8 cellular contexts compared by ENCODE assay signal in the genomic region with DNA sequence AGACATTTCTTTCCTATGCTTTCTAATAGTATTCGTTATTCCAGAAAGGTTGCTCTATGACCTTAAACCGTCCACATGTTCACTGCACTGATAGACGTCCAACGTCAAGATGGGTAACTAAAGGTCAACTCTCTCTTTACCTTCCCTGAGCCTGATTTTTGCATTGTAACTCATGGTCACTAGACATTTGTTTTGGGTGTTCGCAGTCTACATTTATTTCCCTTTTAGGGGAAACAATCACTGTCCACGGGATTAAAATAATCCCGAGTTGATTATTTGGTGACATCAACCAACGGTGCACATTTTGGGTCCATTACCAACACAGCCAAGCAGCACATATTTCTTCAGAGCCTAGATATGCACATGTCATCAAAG. TPM values are rescaled to one million over a fixed set of nuclear protein-coding genes. Genes with fewer than 3 reads are reported as not detected.
A peak's percentile ranks its signal among the peaks of the same experiment; 100 is the strongest.
DNase-seq lines count a peak whose midpoint lies in the region; ATAC-seq, FAIRE-seq and TF ChIP-seq lines count a peak whose summit lies in the region.

No MANE protein-coding gene starts in this region.

- dilution Hi-C loops in keratinocyte (cut with MboI; ENCODE audit: extremely low pct_ligation_motif_present, low sequenced_read_pairs) = no loop called here

- H3K4me1 Mint-ChIP-seq in activated T-helper 17 cell treated with anti-CD3 and anti-CD28 coated beads, Interleukin-2, amount 50 U/mL, for 72 hours = peaks cover 13% of the 10 kb centered on the region

- H3K79me2 ChIP-seq in ACC112 (ENCODE audit: control insufficient read depth, insufficient read depth, low read length, unreplicated experiment) (peaks cover 28% of the 10 kb centered on the region), keratinocyte (ENCODE audit: control insufficient read depth, insufficient read depth, low read length) (peaks cover 45% of the 10 kb centered on the region)

- H3K4me1 ChIP-seq in ACC112 (ENCODE audit: control insufficient read depth, insufficient read depth, low read length, unreplicated experiment) (peaks cover 7% of the 10 kb centered on the region), keratinocyte (ENCODE audit: control insufficient read depth, extremely low read depth, insufficient read depth, low read length) (peaks cover 35% of the 10 kb centered on the region), suprapubic skin (peaks cover 39% of the 10 kb centered on the region)

- ATAC-seq in GM21786 (IDR thresholded peaks at IDR 0.05; ENCODE audit: unreplicated experiment) (peak; percentile 7), HG03280 (IDR thresholded peaks at IDR 0.05; ENCODE audit: unreplicated experiment) (no peak)
- peak; percentile 10 for ATAC-seq in activated T-helper 17 cell treated with anti-CD3 and anti-CD28 coated beads, Interleukin-2, amount 50 U/mL, for 72 hours (replicated peaks)

- H3K4me3 ChIP-seq in ACC112 (ENCODE audit: low read depth, low read length) (peak overlapping the region; percentile 82), keratinocyte (ENCODE audit: control insufficient read depth in 2 of 3, extremely low read depth in 1 of 3, insufficient read depth in 2 of 3, low read depth in 1 of 3, low read length in 3 of 3) (peak overlapping the region; percentile 68 to 95 (median 91)), suprapubic skin (peak overlapping the region; percentile 85)

- peak overlapping the region; percentile 92 for H3K4me3 Mint-ChIP-seq in activated T-helper 17 cell treated with anti-CD3 and anti-CD28 coated beads, Interleukin-2, amount 50 U/mL, for 72 hours

- WGBS in suprapubic skin = 7% methylated on average over 8 of the region's 8 CpGs

- no peaks in the 10 kb centered on the region for H3K36me3 Mint-ChIP-seq in activated T-helper 17 cell treated with anti-CD3 and anti-CD28 coated beads, Interleukin-2, amount 50 U/mL, for 72 hours (ENCODE audit: low read depth)

- H3K4me2 ChIP-seq in keratinocyte (ENCODE audit: control insufficient read depth, extremely low read depth, insufficient read depth, low read depth, low read length) = peak overlapping the region; percentile 99

- H3K27ac ChIP-seq in ACC112 (ENCODE audit: low read depth, low read length) (no peak overlapping the region), keratinocyte (ENCODE audit: control insufficient read depth, insufficient read depth, low read length) (peak overlapping the region; percentile 36), suprapubic skin (peak overlapping the region; percentile 88)

- FAIRE-seq in keratinocyte (lab: Jason Lieb, UNC) = peak; percentile 13

- DNase-seq in keratinocyte (ENCODE audit: low read depth, low spot score) (no peak), suprapubic skin (ENCODE audit: low spot score in 2 of 2) (no peak), kidney glomerular epithelial cell (lab: John Stamatoyannopoulos, UW) (no peak), occipital lobe (lab: John Stamatoyannopoulos, UW) (no peak)

- no peaks in the 10 kb centered on the region for H3K9me3 Mint-ChIP-seq in activated T-helper 17 cell treated with anti-CD3 and anti-CD28 coated beads, Interleukin-2, amount 50 U/mL, for 72 hours

- H3K27ac Mint-ChIP-seq in activated T-helper 17 cell treated with anti-CD3 and anti-CD28 coated beads, Interleukin-2, amount 50 U/mL, for 72 hours = peak overlapping the region; percentile 80

- no peak for TF ChIP-seq POLR2A in suprapubic skin (IDR thresholded peaks at IDR 0.05)

- H3K36me3 ChIP-seq in ACC112 (ENCODE audit: insufficient read depth, low read length) = no peaks in the 10 kb centered on the region
- H3K36me3 ChIP-seq in keratinocyte (ENCODE audit: control insufficient read depth in 2 of 2, extremely low read depth in 1 of 2, insufficient read depth in 2 of 2, low read length in 2 of 2) = no peaks in the 10 kb centered on the region
- no peaks in the 10 kb centered on the region for H3K36me3 ChIP-seq in suprapubic skin

- H2AFZ ChIP-seq in ACC112 (ENCODE audit: low read length, unreplicated experiment) (peak overlapping the region; percentile 83), keratinocyte (ENCODE audit: control insufficient read depth, low read length) (peak overlapping the region; percentile 91)

- TF ChIP-seq EP300 in suprapubic skin (IDR thresholded peaks at IDR 0.05) = no peak

- TF ChIP-seq CTCF in keratinocyte (optimal IDR thresholded peaks at IDR 0.05 in 1 of 3, IDR thresholded peaks at IDR 0.05 in 1 of 3, conservative IDR thresholded peaks at IDR 0.05 in 1 of 3; ENCODE audit: extremely low read depth in 1 of 3, insufficient read depth in 2 of 3, low read length in 3 of 3) (no peak), suprapubic skin (IDR thresholded peaks at IDR 0.05) (no peak)

- H3K9ac ChIP-seq in keratinocyte (ENCODE audit: control insufficient read depth, extremely low read depth, insufficient read depth, low read length) = peak overlapping the region; percentile 89

- no peaks in the 10 kb centered on the region for H3K27me3 Mint-ChIP-seq in activated T-helper 17 cell treated with anti-CD3 and anti-CD28 coated beads, Interleukin-2, amount 50 U/mL, for 72 hours

- H3K27me3 ChIP-seq in ACC112 (ENCODE audit: insufficient read depth, low read length) (no peaks in the 10 kb centered on the region), keratinocyte (ENCODE audit: control insufficient read depth, extremely low read depth, insufficient read depth, low read length) (no peaks in the 10 kb centered on the region), suprapubic skin (no peaks in the 10 kb centered on the region)

- H4K20me1 ChIP-seq in keratinocyte (ENCODE audit: control insufficient read depth, extremely low read depth, insufficient read depth, low read length) = no peaks in the 10 kb centered on the region

- H3K9me3 ChIP-seq in keratinocyte (ENCODE audit: control insufficient read depth, low read depth, low read length) (no peaks in the 10 kb centered on the region), suprapubic skin (no peaks in the 10 kb centered on the region)

- H3K9me1 ChIP-seq in keratinocyte (ENCODE audit: control insufficient read depth, extremely low read depth, insufficient read depth, low read length) = no peaks in the 10 kb centered on the region

RNA-seq across cellular contexts. Expression of gene HADH, which starts 0.5 kb away (rescaled TPM):
- total RNA-seq in activated T-helper 17 cell treated with anti-CD3 and anti-CD28 coated beads, Interleukin-2, amount 50 U/mL, for 72 hours = 10 to 100 TPM; 26.8 to 36.5 TPM
- 37.7 to 49.5 TPM (median 49.3 TPM) in 3 replicates for polyA plus RNA-seq in keratinocyte
- polyA plus RNA-seq in keratinocyte (2011; ENCODE audit: low read depth) = 58.4 TPM
- polyA plus RNA-seq in keratinocyte (2011; cell fraction: cytosol; rRNA removed) = 45.3 and 61.1 TPM in 2 replicates
- polyA plus RNA-seq in keratinocyte (2011; cell fraction: nucleus; rRNA removed) = 45.7 and 47.2 TPM in 2 replicates
- polyA plus RNA-seq in keratinocyte (2012; ENCODE audit: low replicate concordance) = 23.1 and 33.9 TPM in 2 replicates
- polyA minus RNA-seq in keratinocyte = 14.8 to 30.1 TPM (median 29.7 TPM) in 3 replicates
- polyA minus RNA-seq in keratinocyte (2011; cell fraction: cytosol; rRNA and poly(A)+ RNA removed) = 26.5 TPM
- polyA minus RNA-seq in keratinocyte (2011; cell fraction: nucleus; rRNA and poly(A)+ RNA removed) = 10.3 and 19.8 TPM in 2 replicates
- 10 to 100 TPM; 37.0 to 51.1 (median 42.6) TPM for total RNA-seq in suprapubic skin
- 10.1 TPM for total RNA-seq in occipital lobe

RNA-seq across cellular contexts. Expression of gene CYP2U1, which starts 57.8 kb away (rescaled TPM):
- total RNA-seq in activated T-helper 17 cell treated with anti-CD3 and anti-CD28 coated beads, Interleukin-2, amount 50 U/mL, for 72 hours = 1 to 10 TPM in 1 of 2 donors, under 1 TPM in 1; 0.90 to 1.3 TPM
- 2.6 to 3.7 TPM (median 3.4 TPM) in 3 replicates for polyA plus RNA-seq in keratinocyte
- polyA plus RNA-seq in keratinocyte (2011; ENCODE audit: low read depth) = 0.36 TPM
- 1.9 and 3.5 TPM in 2 replicates for polyA plus RNA-seq in keratinocyte (2011; cell fraction: cytosol; rRNA removed)
- 5.2 and 6.6 TPM in 2 replicates for polyA plus RNA-seq in keratinocyte (2011; cell fraction: nucleus; rRNA removed)
- 1.1 and 2.5 TPM in 2 replicates for polyA plus RNA-seq in keratinocyte (2012; ENCODE audit: low replicate concordance)
- 1.6 to 3.5 TPM (median 3.2 TPM) in 3 replicates for polyA minus RNA-seq in keratinocyte
- polyA minus RNA-seq in keratinocyte (2011; cell fraction: cytosol; rRNA and poly(A)+ RNA removed) = 4.8 TPM
- polyA minus RNA-seq in keratinocyte (2011; cell fraction: nucleus; rRNA and poly(A)+ RNA removed) = 6.9 and 11.2 TPM in 2 replicates
- 1 to 10 TPM; 3.3 to 8.7 (median 4.4) TPM for total RNA-seq in suprapubic skin
- 14.2 TPM for total RNA-seq in occipital lobe
